In the genomic region with DNA sequence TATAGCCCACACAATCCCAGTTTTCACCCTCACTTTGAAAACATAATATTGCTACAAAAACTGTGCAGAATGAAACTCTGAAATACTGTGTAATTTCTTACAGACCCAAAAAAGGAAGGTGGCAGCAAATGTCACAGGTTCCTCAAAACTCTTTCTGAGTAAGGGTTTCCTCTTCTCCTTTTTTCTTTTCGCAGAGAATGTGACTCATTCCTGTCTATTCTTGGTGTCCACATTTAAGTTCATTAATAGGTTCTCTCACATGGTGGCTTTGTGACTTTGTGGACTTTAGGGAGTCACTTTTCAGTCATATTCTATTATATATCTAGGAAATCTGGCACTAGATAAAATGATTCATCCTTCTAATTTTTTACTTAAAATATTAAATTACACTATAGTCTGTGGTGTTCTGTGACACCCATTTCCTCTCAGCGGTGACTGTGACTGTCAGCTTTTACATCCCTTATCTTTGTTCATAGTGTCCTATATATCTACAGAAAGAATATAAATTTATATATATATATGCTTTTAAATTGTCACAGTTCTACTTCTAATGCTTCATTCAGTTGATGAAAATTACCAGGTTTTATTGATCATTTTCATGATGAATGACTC, we compare ENCODE assay signal across 2 cellular contexts.
A peak's percentile ranks its signal among the peaks of the same experiment; 100 is the strongest.
TF ChIP-seq lines count a peak whose summit lies in the region.

No MANE protein-coding gene starts in this region.

TF ChIP-seq in HCT116, 20 proteins besides CTCF, POLR2A, EP300 and RAD21:
- TF ChIP-seq SRF (IDR thresholded peaks at IDR 0.05; ENCODE audit: low read depth) (no peak), SP1 (IDR thresholded peaks at IDR 0.05; ENCODE audit: low read depth) (peak; percentile 32; the same call in 1 of the 2 replicates), JUND (IDR thresholded peaks at IDR 0.05) (peak; percentile 36), FOSL1 (IDR thresholded peaks at IDR 0.05; ENCODE audit: low read depth) (peak; percentile 47)
- TF ChIP-seq, protein P1, sequence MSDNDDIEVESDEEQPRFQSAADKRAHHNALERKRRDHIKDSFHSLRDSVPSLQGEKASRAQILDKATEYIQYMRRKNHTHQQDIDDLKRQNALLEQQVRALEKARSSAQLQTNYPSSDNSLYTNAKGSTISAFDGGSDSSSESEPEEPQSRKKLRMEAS (IDR thresholded peaks at IDR 0.05): 0 out of 2 replicates have a peak, but pooled peaks have one; percentile 11

TF ChIP-seq in GM12878, 131 proteins besides CTCF, POLR2A, EP300 and RAD21:
- TF ChIP-seq NR2F1 (conservative IDR thresholded peaks at IDR 0.05): no peak
- no peak for TF ChIP-seq WRNIP1 (IDR thresholded peaks at IDR 0.05; ENCODE audit: borderline replicate concordance, low read depth, low read length)
- 0 out of 2 replicates have a peak, but pooled peaks have one; percentile 6 for TF ChIP-seq JUNB (IDR thresholded peaks at IDR 0.05)
- peak; percentile 32; the same call in 1 of the 2 replicates for TF ChIP-seq SPI1 (IDR thresholded peaks at IDR 0.05; ENCODE audit: borderline replicate concordance, insufficient read depth, low read depth, low read length)
- TF ChIP-seq BCL11A (IDR thresholded peaks at IDR 0.05; ENCODE audit: low read depth, low read length): no peak
- TF ChIP-seq, protein P2, sequence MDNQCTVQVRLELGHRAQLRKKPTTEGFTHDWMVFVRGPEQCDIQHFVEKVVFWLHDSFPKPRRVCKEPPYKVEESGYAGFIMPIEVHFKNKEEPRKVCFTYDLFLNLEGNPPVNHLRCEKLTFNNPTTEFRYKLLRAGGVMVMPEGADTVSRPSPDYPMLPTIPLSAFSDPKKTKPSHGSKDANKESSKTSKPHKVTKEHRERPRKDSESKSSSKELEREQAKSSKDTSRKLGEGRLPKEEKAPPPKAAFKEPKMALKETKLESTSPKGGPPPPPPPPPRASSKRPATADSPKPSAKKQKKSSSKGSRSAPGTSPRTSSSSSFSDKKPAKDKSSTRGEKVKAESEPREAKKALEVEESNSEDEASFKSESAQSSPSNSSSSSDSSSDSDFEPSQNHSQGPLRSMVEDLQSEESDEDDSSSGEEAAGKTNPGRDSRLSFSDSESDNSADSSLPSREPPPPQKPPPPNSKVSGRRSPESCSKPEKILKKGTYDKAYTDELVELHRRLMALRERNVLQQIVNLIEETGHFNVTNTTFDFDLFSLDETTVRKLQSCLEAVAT (IDR thresholded peaks at IDR 0.05): no peak
TF ChIP-seq in GM12878: peak in this region for 2.
